In the genomic region with DNA sequence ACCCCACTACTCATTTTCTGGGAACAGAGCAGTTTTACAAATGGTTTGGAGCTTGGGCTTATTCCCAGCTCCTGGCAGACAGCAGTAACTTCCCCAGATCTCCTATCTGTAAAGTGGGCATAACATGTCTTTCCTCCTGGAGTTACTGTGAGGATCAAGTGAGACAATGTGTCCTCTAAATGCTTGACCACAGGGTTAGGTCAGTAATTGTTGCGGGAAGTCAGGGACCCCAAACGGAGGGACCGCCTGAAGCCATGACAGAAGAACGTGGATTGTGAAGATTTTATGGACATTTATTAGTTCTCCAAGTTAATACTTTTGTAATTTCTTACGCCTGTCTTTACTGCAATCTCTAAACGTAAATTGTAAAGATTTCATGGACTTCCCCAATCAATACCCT, we compare ENCODE assay signal across 28 cellular contexts.
"Had no signal": no experiment of that assay in that cellular context is flagged by ENCODE, and none has a peak within 500 bp of the region (broad histone marks: within the 10 kb centered on the region; RNA-seq: fewer than 3 reads in every experiment).

No MANE protein-coding gene starts in this region.

- H3K9me3 Mint-ChIP-seq: activated CD4-positive, alpha-beta T cell treated with anti-CD3 and anti-CD28 coated beads, Interleukin-2, amount 10 ng/mL, durations not matched to agents 24 days and 14 days; activated T-helper 17 cell treated with anti-CD3 and anti-CD28 coated beads, Interleukin-2, amount 50 U/mL, for 72 hours; T-helper 1 cell treated with Interleukin-12 subunit alpha and Interleukin-12 subunit beta and Interleukin-4 antibody, amounts not matched to agents 30 μg/mL and 1 μg/mL, for 36 hours had no signal

- FAIRE-seq: bronchial epithelial cell, K562 had no signal

- H3K4me3 ChIP-seq: body of pancreas, K562, SJSA1 had no signal

- H3K27ac ChIP-seq: body of pancreas, SJSA1 had no signal

- H3K27me3 Mint-ChIP-seq: activated CD4-positive, alpha-beta T cell treated with anti-CD3 and anti-CD28 coated beads, Interleukin-2, amount 10 ng/mL, durations not matched to agents 24 days and 14 days; activated CD8-positive, alpha-beta memory T cell treated with anti-CD3 and anti-CD28 coated beads, Interleukin-2, amount 10 ng/mL, durations not matched to agents 7 days and 5 days; activated naive CD4-positive, alpha-beta T cell treated with anti-CD3 and anti-CD28 coated beads, Interleukin-2, amount 10 ng/mL, durations not matched to agents 7 days and 5 days; activated T-helper 17 cell treated with anti-CD3 and anti-CD28 coated beads, Interleukin-2, amount 50 U/mL, for 72 hours had no signal

- H3K27ac Mint-ChIP-seq: activated CD4-positive, alpha-beta T cell treated with anti-CD3 and anti-CD28 coated beads, Interleukin-2, amount 10 ng/mL, durations not matched to agents 24 days and 14 days; activated CD8-positive, alpha-beta memory T cell treated with anti-CD3 and anti-CD28 coated beads, Interleukin-2, amount 10 ng/mL, durations not matched to agents 7 days and 5 days; activated naive CD4-positive, alpha-beta T cell treated with anti-CD3 and anti-CD28 coated beads, Interleukin-2, amount 10 ng/mL, durations not matched to agents 7 days and 5 days; activated naive CD8-positive, alpha-beta T cell treated with anti-CD3 and anti-CD28 coated beads for 36 hours; activated T-helper 17 cell treated with anti-CD3 and anti-CD28 coated beads, Interleukin-2, amount 50 U/mL, for 72 hours; T-helper 1 cell treated with Interleukin-12 subunit alpha and Interleukin-12 subunit beta and Interleukin-4 antibody, amounts not matched to agents 30 μg/mL and 1 μg/mL, for 36 hours had no signal

- DNase-seq: activated CD4-positive, alpha-beta T cell treated with anti-CD3 and anti-CD28 coated beads for 1 hour; activated CD4-positive, alpha-beta T cell treated with anti-CD3 and anti-CD28 coated beads, Interleukin-2, amount 10 ng/mL, durations not matched to agents 24 days and 14 days; activated CD4-positive, alpha-beta T cell treated with anti-CD3 and anti-CD28 coated beads, Interleukin-2, amount 50 U/mL, for 48 hours; activated CD8-positive, alpha-beta memory T cell treated with anti-CD3 and anti-CD28 coated beads, Interleukin-2, amount 10 ng/mL, durations not matched to agents 7 days and 5 days; activated gamma-delta T cell treated with Interleukin-2 at 50 U/mL for 16 hours; activated naive CD4-positive, alpha-beta T cell treated with anti-CD3 and anti-CD28 coated beads, Interleukin-2, amount 10 ng/mL, durations not matched to agents 7 days and 5 days; activated naive CD8-positive, alpha-beta T cell treated with anti-CD3 and anti-CD28 coated beads for 36 hours; activated T-cell treated with anti-CD3 and anti-CD28 coated beads, Interleukin-2, amount 50 U/mL, for 48 hours; anterior cingulate cortex; body of pancreas; central memory CD4-positive, alpha-beta T cell; Karpas-422; MM.1S; NCI-H1048; NCI-H1930; NCI-H2107; NCI-H345; NCI-H510A; NCI-H526 treated with DMSO at 0.1 percent for 48 hours; NK-92 treated with Interleukin-12 subunit alpha and Interleukin-12 subunit beta, amount 100 ng/mL, for 24 hours; OCI-M1; Right ventricle myocardium superior had no signal

- ATAC-seq: activated CD8-positive, alpha-beta memory T cell treated with anti-CD3 and anti-CD28 coated beads, Interleukin-2, amount 10 ng/mL, durations not matched to agents 7 days and 5 days; activated T-helper 17 cell treated with anti-CD3 and anti-CD28 coated beads, Interleukin-2, amount 50 U/mL, for 72 hours; body of pancreas; K562; Panc1 had no signal

- H3K27me3 ChIP-seq: body of pancreas, SJSA1 had no signal

- H3K9me3 ChIP-seq: body of pancreas, SJSA1 had no signal

- H3K4me3 Mint-ChIP-seq: activated CD4-positive, alpha-beta T cell treated with anti-CD3 and anti-CD28 coated beads, Interleukin-2, amount 10 ng/mL, durations not matched to agents 24 days and 14 days; activated CD8-positive, alpha-beta memory T cell treated with anti-CD3 and anti-CD28 coated beads, Interleukin-2, amount 10 ng/mL, durations not matched to agents 7 days and 5 days; activated naive CD4-positive, alpha-beta T cell treated with anti-CD3 and anti-CD28 coated beads, Interleukin-2, amount 10 ng/mL, durations not matched to agents 7 days and 5 days; activated naive CD8-positive, alpha-beta T cell treated with anti-CD3 and anti-CD28 coated beads for 36 hours; activated T-helper 17 cell treated with anti-CD3 and anti-CD28 coated beads, Interleukin-2, amount 50 U/mL, for 72 hours; T-helper 1 cell treated with Interleukin-12 subunit alpha and Interleukin-12 subunit beta and Interleukin-4 antibody, amounts not matched to agents 30 μg/mL and 1 μg/mL, for 36 hours had no signal
